ENCODE assay signal across 25 cellular contexts in genomic region chr11:79167510-79168188, GRCh38.
DNase-seq lines count a peak whose midpoint lies in the region; ATAC-seq and TF ChIP-seq lines count a peak whose summit lies in the region.
"Had no signal": no experiment of that assay in that cellular context is flagged by ENCODE, and none has a peak within 500 bp of the region (broad histone marks: within the 10 kb centered on the region; RNA-seq: fewer than 3 reads in every experiment).

No MANE protein-coding gene starts in this region.

- intact Hi-C loops in activated T-helper 2 cell treated with anti-CD3 and anti-CD28 coated beads, Interferon-gamma antibody, Interleukin-2, Interleukin-4, amounts not matched to agents 10 μg/mL and 5 μg/mL and 100 μg/mL, durations not matched to agents 14 hours and 24 hours and 36 hours (cut with micrococcal nuclease) = no loop called here

- DNase-seq in RWPE2 (ENCODE audit: low spot score) = no peak
- no peak for DNase-seq in neural progenitor cell (ENCODE audit: low spot score)
- no peak for DNase-seq in type B pancreatic cell (ENCODE audit: extremely low spot score, unreplicated experiment)
- DNase-seq in substantia nigra (lab: John Stamatoyannopoulos, UW) = no peak
- DNase-seq in activated T-helper 2 cell treated with anti-CD3 and anti-CD28 coated beads, Interferon-gamma antibody, Interleukin-2, Interleukin-4, amounts not matched to agents 10 μg/mL and 5 μg/mL and 100 μg/mL, durations not matched to agents 14 hours and 24 hours and 36 hours (ENCODE audit: low spot score) = no peak
- no peak for DNase-seq in NCI-H345 treated with DMSO at 0.1 percent for 48 hours (lab: John Stamatoyannopoulos, UW; ENCODE audit: unreplicated experiment)
- DNase-seq: activated CD4-positive, alpha-beta T cell treated with anti-CD3 and anti-CD28 coated beads for 36 hours; activated CD8-positive, alpha-beta memory T cell treated with anti-CD3 and anti-CD28 coated beads for 24 hours; activated gamma-delta T cell; activated naive CD8-positive, alpha-beta T cell treated with anti-CD3 and anti-CD28 coated beads, Interleukin-2, amount 10 ng/mL, durations not matched to agents 7 days and 5 days; activated T-cell treated with anti-CD3 and anti-CD28 coated beads, Interleukin-2, amount 50 U/mL, for 1 hour; cerebellar nuclear complex; foreskin melanocyte; left colon; NCI-H1417 treated with DMSO at 0.1 percent for 48 hours; NCI-H2107; stimulated activated CD4-positive, alpha-beta T cell treated with anti-CD3 and anti-CD28 coated beads, Interleukin-1b, Interleukin-23, amount 100 ng/mL, for 48 hours; stimulated activated CD8-positive, alpha-beta memory T cell treated with anti-CD3 and anti-CD28 coated beads, Interleukin-4, amount 100 ng/mL, for 48 hours; upper lobe of left lung had no signal

- H3K4me2 ChIP-seq in neural progenitor cell = no peak overlapping the region

- no peaks in the 10 kb centered on the region for H3K36me3 ChIP-seq in RWPE2 (ENCODE audit: low read depth)
- no peaks in the 10 kb centered on the region for H3K36me3 ChIP-seq in neural progenitor cell
- H3K36me3 ChIP-seq: upper lobe of left lung had no signal

- H3K4me3 Mint-ChIP-seq in neural progenitor cell = no peak overlapping the region
- H3K4me3 Mint-ChIP-seq in type B pancreatic cell = no peak overlapping the region
- no peak overlapping the region for H3K4me3 Mint-ChIP-seq in activated T-helper 2 cell treated with anti-CD3 and anti-CD28 coated beads, Interferon-gamma antibody, Interleukin-2, Interleukin-4, amounts not matched to agents 10 μg/mL and 5 μg/mL and 100 μg/mL, durations not matched to agents 14 hours and 24 hours and 36 hours (ENCODE audit: low read depth)
- H3K4me3 Mint-ChIP-seq: activated CD4-positive, alpha-beta T cell treated with anti-CD3 and anti-CD28 coated beads for 36 hours; activated naive CD8-positive, alpha-beta T cell treated with anti-CD3 and anti-CD28 coated beads, Interleukin-2, amount 10 ng/mL, durations not matched to agents 7 days and 5 days; T-helper 2 cell treated with Interferon-gamma antibody and Interleukin-4, amounts not matched to agents 5 μg/mL and 100 μg/mL, for 36 hours had no signal

- H3K9me3 Mint-ChIP-seq in neural progenitor cell (peaks cover 2% of the 10 kb centered on the region), type B pancreatic cell (peaks cover 6% of the 10 kb centered on the region)
- H3K9me3 Mint-ChIP-seq in activated T-helper 2 cell treated with anti-CD3 and anti-CD28 coated beads, Interferon-gamma antibody, Interleukin-2, Interleukin-4, amounts not matched to agents 10 μg/mL and 5 μg/mL and 100 μg/mL, durations not matched to agents 14 hours and 24 hours and 36 hours = no peaks in the 10 kb centered on the region
- H3K9me3 Mint-ChIP-seq: activated naive CD8-positive, alpha-beta T cell treated with anti-CD3 and anti-CD28 coated beads, Interleukin-2, amount 10 ng/mL, durations not matched to agents 7 days and 5 days; T-helper 2 cell treated with Interferon-gamma antibody and Interleukin-4, amounts not matched to agents 5 μg/mL and 100 μg/mL, for 36 hours had no signal

- H3K9me3 ChIP-seq in RWPE2 (ENCODE audit: severe bottlenecking) (no peaks in the 10 kb centered on the region), neural progenitor cell (ENCODE audit: low read depth) (no peaks in the 10 kb centered on the region)
- H3K9me3 ChIP-seq: upper lobe of left lung had no signal

- H3K4me1 ChIP-seq in RWPE2 (ENCODE audit: insufficient read depth, poor library complexity, severe bottlenecking) = peaks cover 13% of the 10 kb centered on the region
- H3K4me1 ChIP-seq in neural progenitor cell = peaks cover 4% of the 10 kb centered on the region
- H3K4me1 ChIP-seq: upper lobe of left lung had no signal

- H3K27ac Mint-ChIP-seq in neural progenitor cell (peak overlapping the region; percentile 27), type B pancreatic cell (peak overlapping the region; percentile 41)
- no peak overlapping the region for H3K27ac Mint-ChIP-seq in activated T-helper 2 cell treated with anti-CD3 and anti-CD28 coated beads, Interferon-gamma antibody, Interleukin-2, Interleukin-4, amounts not matched to agents 10 μg/mL and 5 μg/mL and 100 μg/mL, durations not matched to agents 14 hours and 24 hours and 36 hours
- H3K27ac Mint-ChIP-seq: activated CD4-positive, alpha-beta T cell treated with anti-CD3 and anti-CD28 coated beads for 36 hours; activated naive CD8-positive, alpha-beta T cell treated with anti-CD3 and anti-CD28 coated beads, Interleukin-2, amount 10 ng/mL, durations not matched to agents 7 days and 5 days; T-helper 2 cell treated with Interferon-gamma antibody and Interleukin-4, amounts not matched to agents 5 μg/mL and 100 μg/mL, for 36 hours had no signal

- H3F3A ChIP-seq in neural progenitor cell (ENCODE audit: low read depth) = peaks cover 3% of the 10 kb centered on the region

- TF ChIP-seq CTCF in RWPE2 (IDR thresholded peaks at IDR 0.05; ENCODE audit: poor library complexity, severe bottlenecking) (no peak), neural progenitor cell (IDR thresholded peaks at IDR 0.05) (no peak), type B pancreatic cell (conservative IDR thresholded peaks at IDR 0.05) (no peak)

- no peak overlapping the region for H2AFZ ChIP-seq in neural progenitor cell (replicated peaks)

- peaks cover 18% of the 10 kb centered on the region for H3K4me1 Mint-ChIP-seq in neural progenitor cell
- peaks cover 18% of the 10 kb centered on the region for H3K4me1 Mint-ChIP-seq in type B pancreatic cell (ENCODE audit: unreplicated experiment)
- H3K4me1 Mint-ChIP-seq in activated T-helper 2 cell treated with anti-CD3 and anti-CD28 coated beads, Interferon-gamma antibody, Interleukin-2, Interleukin-4, amounts not matched to agents 10 μg/mL and 5 μg/mL and 100 μg/mL, durations not matched to agents 14 hours and 24 hours and 36 hours (ENCODE audit: low read depth) = no peaks in the 10 kb centered on the region
- H3K4me1 Mint-ChIP-seq: activated CD4-positive, alpha-beta T cell treated with anti-CD3 and anti-CD28 coated beads for 36 hours; activated naive CD8-positive, alpha-beta T cell treated with anti-CD3 and anti-CD28 coated beads, Interleukin-2, amount 10 ng/mL, durations not matched to agents 7 days and 5 days had no signal

- H3K27ac ChIP-seq in RWPE2 (ENCODE audit: poor library complexity, severe bottlenecking) (no peak overlapping the region), neural progenitor cell (no peak overlapping the region), substantia nigra (ENCODE audit: low read depth, low read length, poor library complexity, severe bottlenecking) (no peak overlapping the region)
- H3K27ac ChIP-seq: C4-2B, skin epidermis, upper lobe of left lung had no signal

- H3K4me3 ChIP-seq in RWPE2 (ENCODE audit: severe bottlenecking) = no peak overlapping the region
- no peak overlapping the region for H3K4me3 ChIP-seq in neural progenitor cell
- H3K4me3 ChIP-seq: dorsolateral prefrontal cortex, skin epidermis, upper lobe of left lung had no signal

- H3K79me2 ChIP-seq in neural progenitor cell (ENCODE audit: low read depth) = no peaks in the 10 kb centered on the region

- H3K27me3 ChIP-seq in RWPE2 (ENCODE audit: insufficient read depth, poor library complexity, severe bottlenecking) = no peaks in the 10 kb centered on the region
- H3K27me3 ChIP-seq in neural progenitor cell = no peaks in the 10 kb centered on the region
- H3K27me3 ChIP-seq: upper lobe of left lung had no signal

- no peaks in the 10 kb centered on the region for H4K20me1 ChIP-seq in neural progenitor cell (ENCODE audit: low read depth)

- peaks cover 4% of the 10 kb centered on the region for H3K27me3 Mint-ChIP-seq in neural progenitor cell (ENCODE audit: insufficient read depth, low read depth)
- H3K27me3 Mint-ChIP-seq in type B pancreatic cell = no peaks in the 10 kb centered on the region
- no peaks in the 10 kb centered on the region for H3K27me3 Mint-ChIP-seq in activated T-helper 2 cell treated with anti-CD3 and anti-CD28 coated beads, Interferon-gamma antibody, Interleukin-2, Interleukin-4, amounts not matched to agents 10 μg/mL and 5 μg/mL and 100 μg/mL, durations not matched to agents 14 hours and 24 hours and 36 hours (ENCODE audit: low read depth)

- ATAC-seq in RWPE2 (ENCODE audit: low read depth) (0 out of 3 replicates have a peak, but pooled peaks have one; percentile 13), esophagus mucosa (peak; percentile 47)
- ATAC-seq: activated CD4-positive, alpha-beta T cell treated with anti-CD3 and anti-CD28 coated beads for 36 hours; left colon; Right ventricle myocardium inferior had no signal

- H3K9ac ChIP-seq in neural progenitor cell = no peak overlapping the region

- H3K36me3 Mint-ChIP-seq in neural progenitor cell (no peaks in the 10 kb centered on the region), type B pancreatic cell (peaks cover 10% of the 10 kb centered on the region)
- no peaks in the 10 kb centered on the region for H3K36me3 Mint-ChIP-seq in activated T-helper 2 cell treated with anti-CD3 and anti-CD28 coated beads, Interferon-gamma antibody, Interleukin-2, Interleukin-4, amounts not matched to agents 10 μg/mL and 5 μg/mL and 100 μg/mL, durations not matched to agents 14 hours and 24 hours and 36 hours (ENCODE audit: low read depth)
- H3K36me3 Mint-ChIP-seq: activated naive CD8-positive, alpha-beta T cell treated with anti-CD3 and anti-CD28 coated beads, Interleukin-2, amount 10 ng/mL, durations not matched to agents 7 days and 5 days had no signal
